Comparison of ENCODE assay signal across 15 cellular contexts in genomic region chr3:134874737-134875413, GRCh38.
A peak's percentile ranks its signal among the peaks of the same experiment; 100 is the strongest.
DNase-seq lines count a peak whose midpoint lies in the region; ATAC-seq, FAIRE-seq and TF ChIP-seq lines count a peak whose summit lies in the region.
"Had no signal": no experiment of that assay in that cellular context is flagged by ENCODE, and none has a peak within 500 bp of the region (broad histone marks: within the 10 kb centered on the region; RNA-seq: fewer than 3 reads in every experiment).

No MANE protein-coding gene starts in this region.

- DNase-seq in G401 (ENCODE audit: low spot score) (peak; percentile 97), RPMI7951 (ENCODE audit: low read depth) (peak; percentile 62), HepG2 (ENCODE audit: low spot score) (peak; percentile 27), activated gamma-delta T cell (lab: John Stamatoyannopoulos, UW) (no peak), NCI-H187 (lab: John Stamatoyannopoulos, UW) (no peak)
- DNase-seq: CD4-positive, CD25-positive, alpha-beta regulatory T cell; cortex of kidney; HCEC 1CT; NCI-H526 treated with DMSO at 0.1 percent for 48 hours had no signal

- no peaks in the 10 kb centered on the region for H3K79me2 ChIP-seq in HepG2 (ENCODE audit: insufficient read depth, low read length)

- BruUV-seq in HepG2 (replicated peaks; lab: Mats Ljungman, UMichigan), result no TSS peak

- H3K9me3 ChIP-seq in HepG2 (ENCODE audit: low read length), result no peaks in the 10 kb centered on the region
- H3K9me3 ChIP-seq: neutrophil had no signal

- ATAC-seq in GM21447 (IDR thresholded peaks at IDR 0.05; ENCODE audit: unreplicated experiment) (peak; percentile 56), HepG2 (peak; percentile 86), HG03439 (IDR thresholded peaks at IDR 0.05; ENCODE audit: unreplicated experiment) (no peak)
- ATAC-seq: Right ventricle myocardium inferior had no signal

- no peak for FAIRE-seq in HepG2 (lab: Jason Lieb, UNC)
- FAIRE-seq: TTC549 had no signal

- TF ChIP-seq EP300 in HepG2 (IDR thresholded peaks at IDR 0.05; ENCODE audit: low read depth in 2 of 2, low read length in 2 of 2) (no peak), HepG2 (CRISPR knock-in tag; IDR thresholded peaks at IDR 0.05; ENCODE audit: borderline replicate concordance) (no peak)

- H4K20me1 ChIP-seq in HepG2 (ENCODE audit: insufficient read depth, low read length), result no peaks in the 10 kb centered on the region

- 9% methylated on average over 9 of the region's 10 CpGs for WGBS in HepG2 (ENCODE audit: low lambda C conversion rate)

- no peak overlapping the region for H2AFZ ChIP-seq in HepG2 (ENCODE audit: low read length)

- no peak for TF ChIP-seq CTCF in HepG2 (CRISPR knock-in tag; IDR thresholded peaks at IDR 0.05)

- H3K36me3 ChIP-seq in HepG2 (replicated peaks in 1 of 2; ENCODE audit: control insufficient read depth in 1 of 2, insufficient read depth in 2 of 2, low read length in 2 of 2), result no peaks in the 10 kb centered on the region
- H3K36me3 ChIP-seq: neutrophil had no signal

- peaks cover 9% of the 10 kb centered on the region; the same call in 1 of the 2 replicates for H3K4me1 ChIP-seq in HepG2 (ENCODE audit: insufficient read depth, low read length)

- H3K27me3 ChIP-seq in HepG2 (ENCODE audit: control insufficient read depth in 1 of 2, insufficient read depth in 2 of 2, low read length in 2 of 2), result no peaks in the 10 kb centered on the region
- H3K27me3 ChIP-seq: neutrophil had no signal

- POLR2A ChIA-PET in HepG2 (lab: Yijun Ruan, JAX), result no interaction called here

- peak overlapping the region; percentile 19; the same call in 1 of the 2 replicates for H3K4me2 ChIP-seq in HepG2 (ENCODE audit: low read depth, low read length)

- H3K9ac ChIP-seq in HepG2 (ENCODE audit: insufficient read depth, low read depth, low read length), result no peak overlapping the region

- CTCF ChIA-PET in HepG2 (lab: Yijun Ruan, JAX; ENCODE audit: low intra/inter-chr PET ratio, low total read pairs), result no interaction called here

- in situ Hi-C loops in G401 (cut with HindIII; ENCODE audit: low sequenced_read_pairs) (no loop called here), HepG2 (cut with HindIII; ENCODE audit: extremely low pct_ligation_motif_present, low pct_unique_long_range_greater_than_20kb) (no loop called here)

- no peak for TF ChIP-seq RAD21 in HepG2 (CRISPR knock-in tag; IDR thresholded peaks at IDR 0.05)

- intact Hi-C loops in HepG2 (cut with micrococcal nuclease; ENCODE audit: unreplicated experiment), result loop anchor here (1.0 kb wide), 1 partner anchor 13 kb away; no protein-coding TSS in a partner anchor

- no peak overlapping the region for H3K27ac ChIP-seq in HepG2 (ENCODE audit: extremely low read length, insufficient read depth, low read length)
- H3K27ac ChIP-seq: neutrophil had no signal

- TF ChIP-seq POLR2A in HepG2 (IDR thresholded peaks at IDR 0.05; ENCODE audit: insufficient read depth in 1 of 2, low read depth in 2 of 2, low read length in 2 of 2), result no peak

- H3K4me3 ChIP-seq in HepG2 (replicated peaks in 1 of 3; ENCODE audit: insufficient read depth in 1 of 3, low read depth in 2 of 3, low read length in 3 of 3), result no peak overlapping the region
- H3K4me3 ChIP-seq: lung had no signal

TF ChIP-seq in HepG2, 621 proteins besides CTCF, POLR2A, EP300 and RAD21:
- TF ChIP-seq, protein P1, sequence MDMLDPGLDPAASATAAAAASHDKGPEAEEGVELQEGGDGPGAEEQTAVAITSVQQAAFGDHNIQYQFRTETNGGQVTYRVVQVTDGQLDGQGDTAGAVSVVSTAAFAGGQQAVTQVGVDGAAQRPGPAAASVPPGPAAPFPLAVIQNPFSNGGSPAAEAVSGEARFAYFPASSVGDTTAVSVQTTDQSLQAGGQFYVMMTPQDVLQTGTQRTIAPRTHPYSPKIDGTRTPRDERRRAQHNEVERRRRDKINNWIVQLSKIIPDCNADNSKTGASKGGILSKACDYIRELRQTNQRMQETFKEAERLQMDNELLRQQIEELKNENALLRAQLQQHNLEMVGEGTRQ (IDR thresholded peaks at IDR 0.05; ENCODE audit: low read depth, low read length), result no peak
- TF ChIP-seq, protein P1 (CRISPR knock-in tag; IDR thresholded peaks at IDR 0.05; ENCODE audit: borderline replicate concordance), result no peak
- TF ChIP-seq ZNF792 (CRISPR knock-in tag; IDR thresholded peaks at IDR 0.05), result peak; percentile 88; the same call in 1 of the 2 replicates
- TF ChIP-seq HNF4A (CRISPR knock-in tag; IDR thresholded peaks at IDR 0.05), result peak; percentile 43; the same call in 1 of the 2 replicates
- TF ChIP-seq THRA (CRISPR knock-in tag; IDR thresholded peaks at IDR 0.05; ENCODE audit: borderline replicate concordance), result no peak
- 0 out of 2 replicates have a peak, but pooled peaks have one; percentile 17 for TF ChIP-seq SALL1 (CRISPR knock-in tag; IDR thresholded peaks at IDR 0.05)

Comparison
In these comparisons a context has a peak if more than half of its experiments do, and no peak if none do; other contexts are left out.
1. DNase-seq: peak in G401 (single experiment), RPMI7951 (single experiment) and HepG2 (single experiment); none in activated gamma-delta T cell (single experiment) and NCI-H187 (0 of 2).